In genomic region chr20:3890999-3891929, GRCh38 we compare ENCODE assay signal across 9 cellular contexts. TPM values are rescaled to one million over a fixed set of nuclear protein-coding genes. Genes with fewer than 3 reads are reported as not detected.
DNase-seq lines count a peak whose midpoint lies in the region; ATAC-seq, FAIRE-seq and TF ChIP-seq lines count a peak whose summit lies in the region.
"Had no signal": no experiment of that assay in that cellular context is flagged by ENCODE, and none has a peak within 500 bp of the region (broad histone marks: within the 10 kb centered on the region; RNA-seq: fewer than 3 reads in every experiment).

No MANE protein-coding gene starts in this region.

- peak overlapping the region; percentile 89 for H3K4me3 ChIP-seq in cardiac muscle cell
- H3K4me3 ChIP-seq in adrenal gland = peak overlapping the region in 1 of 4 donors; percentile 93
- peak overlapping the region; percentile 51 to 97 (median 83) for H3K4me3 ChIP-seq in liver (ENCODE audit: low read depth in 1 of 3, low read length in 3 of 3)
- peak overlapping the region in 3 of 4 donors; percentile 97 to 100 (median 100) for H3K4me3 ChIP-seq in upper lobe of left lung

- 45 to 52% (median 48%) methylated on average over 16 of the region's 16 CpGs for WGBS in adrenal gland, 4 donors
- WGBS in liver = 40% methylated on average over 16 of the region's 16 CpGs
- WGBS in upper lobe of left lung, 2 donors = 40 to 43% methylated on average over 16 of the region's 16 CpGs

- TF ChIP-seq EP300 in upper lobe of left lung (IDR thresholded peaks at IDR 0.05) = no peak

- H3K4me1 ChIP-seq in cardiac muscle cell (ENCODE audit: low read depth) (peaks cover 23% of the 10 kb centered on the region), adrenal gland (replicated peaks in 1 of 2) (peaks cover 33 to 68% of the 10 kb centered on the region in 2 donors), liver (ENCODE audit: control insufficient read depth in 4 of 4, insufficient read depth in 4 of 4, low read length in 3 of 4) (peaks cover 5 to 58% (median 42%) of the 10 kb centered on the region in 4 donors), upper lobe of left lung (peaks cover 59 to 76% (median 69%) of the 10 kb centered on the region in 4 donors)

- H3K27me3 ChIP-seq in cardiac muscle cell (no peaks in the 10 kb centered on the region), adrenal gland (no peaks in the 10 kb centered on the region), liver (ENCODE audit: control insufficient read depth in 4 of 4, insufficient read depth in 4 of 4, low read length in 3 of 4) (no peaks in the 10 kb centered on the region), upper lobe of left lung (no peaks in the 10 kb centered on the region)

- FAIRE-seq in D721Med (lab: Jason Lieb, UNC) = no peak

- TF ChIP-seq POLR2A in adrenal gland (IDR thresholded peaks at IDR 0.05) = peak in 1 of 2 donors; percentile 12
- no peak for TF ChIP-seq POLR2A in upper lobe of left lung (IDR thresholded peaks at IDR 0.05)

- DNase-seq in cardiac muscle cell (ENCODE audit: low read depth in 1 of 2, low spot score in 1 of 2) = no peak
- no peak for DNase-seq in Right ventricle myocardium inferior (ENCODE audit: missing footprints)
- DNase-seq in adrenal gland = peak in 1 of 7 donors; percentile 13
- no peak for DNase-seq in upper lobe of left lung
- DNase-seq in NCI-H1105 (lab: John Stamatoyannopoulos, UW) = no peak
- DNase-seq in D721Med (ENCODE audit: insufficient read length, low spot score) = no peak
- DNase-seq: NCI-H1092 treated with DMSO at 0.1 percent for 48 hours had no signal

- TF ChIP-seq RAD21 in liver (IDR thresholded peaks at IDR 0.05) = no peak

- H3K27ac ChIP-seq in cardiac muscle cell (peak overlapping the region; percentile 84), adrenal gland (peak overlapping the region in 3 of 5 donors; percentile 13 to 94 (median 90)), liver (ENCODE audit: low read depth in 1 of 2, low read length in 2 of 2) (peak overlapping the region; percentile 11 to 84), upper lobe of left lung (peak overlapping the region in 3 of 4 donors; percentile 99 to 100 (median 100))

- TF ChIP-seq CTCF in cardiac muscle cell (IDR thresholded peaks at IDR 0.05; ENCODE audit: low read depth, low read length) (no peak), adrenal gland (IDR thresholded peaks at IDR 0.05) (no peak), liver (IDR thresholded peaks at IDR 0.05; ENCODE audit: low read depth, low read length, missing input control) (no peak), upper lobe of left lung (IDR thresholded peaks at IDR 0.05) (no peak), D721Med (IDR thresholded peaks at IDR 0.05; ENCODE audit: insufficient read depth, missing control alignments) (no peak)

- H3K9me3 ChIP-seq in cardiac muscle cell (ENCODE audit: low read depth) (no peaks in the 10 kb centered on the region), adrenal gland (replicated peaks in 1 of 3) (no peaks in the 10 kb centered on the region), liver (ENCODE audit: control insufficient read depth in 4 of 4, low read length in 3 of 4) (no peaks in the 10 kb centered on the region), upper lobe of left lung (no peaks in the 10 kb centered on the region)

- H3K36me3 ChIP-seq in cardiac muscle cell (no peaks in the 10 kb centered on the region), adrenal gland (replicated peaks in 1 of 2) (no peaks in the 10 kb centered on the region), liver (ENCODE audit: control insufficient read depth in 4 of 4, insufficient read depth in 3 of 4, low read depth in 1 of 4, low read length in 3 of 4) (no peaks in the 10 kb centered on the region), upper lobe of left lung (no peaks in the 10 kb centered on the region)

- intact Hi-C loops in Right ventricle myocardium inferior (cut with DNase I) = loop anchor here (2.0 to 5.0 kb wide), 2 partner anchors 41 to 124 kb away; partner anchors contain the start of gene RNF24
- intact Hi-C loops in adrenal gland (cut with DNase I) = loop anchor here in 1 of 2 donors (5.0 kb wide), 1 partner anchor 196 kb away; no protein-coding TSS in a partner anchor

- peak overlapping the region in 1 of 2 donors; percentile 59 for H3K9ac ChIP-seq in liver (ENCODE audit: low read depth in 1 of 2, low read length in 2 of 2)

- ATAC-seq in Right ventricle myocardium inferior (no peak), upper lobe of left lung (ENCODE audit: low FRiP score in 2 of 2) (no peak), HG03045 (IDR thresholded peaks at IDR 0.05; ENCODE audit: unreplicated experiment) (no peak)

TF ChIP-seq in liver, 16 proteins besides CTCF, POLR2A, EP300 and RAD21:
- TF ChIP-seq SP1 (IDR thresholded peaks at IDR 0.05) = no peak

RNA-seq across cellular contexts. Expression of gene PANK2, which starts 2.1 kb away (rescaled TPM):
- total RNA-seq in cardiac muscle cell = 29.2 and 33.4 TPM in 2 replicates
- polyA plus RNA-seq in cardiac muscle cell = 21.0 and 24.1 TPM in 2 replicates
- total RNA-seq in Right ventricle myocardium inferior = 16.6 TPM
- 10 to 100 TPM; 32.5 to 70.1 (median 47.5) TPM for total RNA-seq in adrenal gland
- polyA plus RNA-seq in adrenal gland = 10 to 100 TPM; 34.3 to 58.0 (median 44.7) TPM
- 10 to 100 TPM; 21.1 to 27.7 TPM for total RNA-seq in liver
- 10 to 100 TPM; 10.6 to 10.8 TPM for polyA plus RNA-seq in liver
- total RNA-seq in upper lobe of left lung = 10 to 100 TPM; 34.3 to 58.7 (median 50.4) TPM

RNA-seq across cellular contexts. Expression of gene MAVS, which starts 44.6 kb away (rescaled TPM):
- total RNA-seq in cardiac muscle cell (34.7 and 40.9 TPM in 2 replicates), Right ventricle myocardium inferior (35.0 TPM), adrenal gland (10 to 100 TPM; 28.1 to 46.7 (median 38.9) TPM), liver (10 to 100 TPM; 17.2 to 20.9 TPM), upper lobe of left lung (10 to 100 TPM; 31.0 to 54.5 (median 39.9) TPM)
- polyA plus RNA-seq in cardiac muscle cell (15.0 and 19.8 TPM in 2 replicates), adrenal gland (10 to 100 TPM in 2 of 3 donors, 1 to 10 TPM in 1; 10.0 to 28.4 (median 20.6) TPM), liver (1 to 10 TPM; 4.7 to 6.5 TPM)

Comparison
In these comparisons a context has a peak if more than half of its experiments do, and no peak if none do; other contexts are left out.
1. H3K27ac ChIP-seq: peak in every context shown above with its lines; median percentile 100 in upper lobe of left lung; 90 in adrenal gland; 84 in cardiac muscle cell; 48 in liver.